In genomic region chr1:43074244-43074643, GRCh38 we compare ENCODE assay signal across 9 cellular contexts.
DNase-seq lines count a peak whose midpoint lies in the region; ATAC-seq, FAIRE-seq and TF ChIP-seq lines count a peak whose summit lies in the region.
"Had no signal": no experiment of that assay in that cellular context is flagged by ENCODE, and none has a peak within 500 bp of the region (broad histone marks: within the 10 kb centered on the region; RNA-seq: fewer than 3 reads in every experiment).

No MANE protein-coding gene starts in this region.

- H3K36me3 ChIP-seq in astrocyte (ENCODE audit: insufficient read depth, low read length) = no peaks in the 10 kb centered on the region
- H3K36me3 ChIP-seq: prostate gland had no signal

- H3K27me3 Mint-ChIP-seq in astrocyte (ENCODE audit: low read depth, unreplicated experiment) = no peaks in the 10 kb centered on the region

- TF ChIP-seq CTCF in LNCaP clone FGC (IDR thresholded peaks at IDR 0.05; ENCODE audit: control insufficient read depth, extremely low read depth, insufficient read depth) (peak; percentile 49), astrocyte (IDR thresholded peaks at IDR 0.05; ENCODE audit: insufficient read depth, low read depth, low read length) (peak; percentile 10), omental fat pad (IDR thresholded peaks at IDR 0.05) (no peak)

- no peaks in the 10 kb centered on the region for H3K9me3 Mint-ChIP-seq in astrocyte (ENCODE audit: unreplicated experiment)

- no peak overlapping the region for H3K27ac ChIP-seq in astrocyte (ENCODE audit: low read depth, low read length)
- H3K27ac ChIP-seq: prostate gland had no signal

- H3K9ac ChIP-seq in astrocyte (ENCODE audit: low read length) = no peak overlapping the region

- H3K27ac Mint-ChIP-seq in astrocyte (ENCODE audit: unreplicated experiment) = no peak overlapping the region

- H3K27me3 ChIP-seq in astrocyte (ENCODE audit: insufficient read depth, low read length) = no peaks in the 10 kb centered on the region

- H3K4me3 ChIP-seq in LNCaP clone FGC (ENCODE audit: low read depth, low read length) (no peak overlapping the region), astrocyte (ENCODE audit: insufficient read depth, low read depth, low read length) (no peak overlapping the region)
- H3K4me3 ChIP-seq: prostate gland had no signal

- no peak overlapping the region for H2AFZ ChIP-seq in astrocyte (ENCODE audit: low read depth, low read length)

- DNase-seq in NCI-H2171 treated with DMSO at 0.1 percent for 48 hours (lab: John Stamatoyannopoulos, UW) (peak; percentile 3), NCI-H2171 (lab: John Stamatoyannopoulos, UW) (no peak), LNCaP clone FGC (ENCODE audit: low read depth) (no peak), astrocyte (ENCODE audit: low read depth) (no peak), myocyte (ENCODE audit: low read depth) (peak; percentile 27), NCI-H446 treated with DMSO at 0.1 percent for 48 hours (lab: John Stamatoyannopoulos, UW) (no peak), omental fat pad (ENCODE audit: low spot score) (no peak)

- no peak for FAIRE-seq in astrocyte (lab: Jason Lieb, UNC)

- H4K20me1 ChIP-seq in astrocyte (ENCODE audit: insufficient read depth, low read length) = no peaks in the 10 kb centered on the region

- H3K36me3 Mint-ChIP-seq in astrocyte (ENCODE audit: low read depth, unreplicated experiment) = no peaks in the 10 kb centered on the region

- no peak overlapping the region for H3K4me3 Mint-ChIP-seq in astrocyte (ENCODE audit: unreplicated experiment)

- no peaks in the 10 kb centered on the region for H3K9me3 ChIP-seq in astrocyte (ENCODE audit: insufficient read depth, low read depth, low read length)
- H3K9me3 ChIP-seq: prostate gland had no signal

- ATAC-seq in HG03342 (IDR thresholded peaks at IDR 0.05; ENCODE audit: unreplicated experiment) (no peak), omental fat pad (ENCODE audit: low FRiP score) (no peak)

- no peaks in the 10 kb centered on the region for H3K4me1 ChIP-seq in astrocyte (ENCODE audit: insufficient read depth, low read length)
- H3K4me1 ChIP-seq: prostate gland had no signal

- no peaks in the 10 kb centered on the region for H3K79me2 ChIP-seq in astrocyte (ENCODE audit: insufficient read depth, low read length)

- no peak overlapping the region for H3K4me2 ChIP-seq in astrocyte (ENCODE audit: low read length)

- peaks cover 8% of the 10 kb centered on the region for H3K4me1 Mint-ChIP-seq in astrocyte (ENCODE audit: low read depth, unreplicated experiment)

Comparison
In these comparisons a context has a peak if more than half of its experiments do, and no peak if none do; other contexts are left out.
1. DNase-seq: peak in NCI-H2171 treated with DMSO at 0.1 percent for 48 hours (single experiment) and myocyte (single experiment); none in NCI-H2171 (single experiment), LNCaP clone FGC (single experiment), astrocyte (single experiment), NCI-H446 treated with DMSO at 0.1 percent for 48 hours (single experiment) and omental fat pad (single experiment).
2. CTCF ChIP-seq: peak in LNCaP clone FGC (single experiment) and astrocyte (single experiment); none in omental fat pad (0 of 3).